8 cellular contexts compared by ENCODE assay signal in genomic region chr7:114922151-114922651, GRCh38. TPM values are rescaled to one million over a fixed set of nuclear protein-coding genes. Genes with fewer than 3 reads are reported as not detected.
DNase-seq lines count a peak whose midpoint lies in the region; ATAC-seq and TF ChIP-seq lines count a peak whose summit lies in the region.

No MANE protein-coding gene starts in this region.

- H3K27ac ChIP-seq in ascending aorta (peak overlapping the region; percentile 91 to 95), iPS-18a (ENCODE audit: low read length) (no peak overlapping the region)

- peaks cover 4 to 13% of the 10 kb centered on the region in 2 donors for H3K4me1 ChIP-seq in ascending aorta
- H3K4me1 ChIP-seq in iPS-18a (ENCODE audit: control insufficient read depth, low read depth, low read length): peaks cover 13% of the 10 kb centered on the region

- no peaks in the 10 kb centered on the region for H3K36me3 ChIP-seq in ascending aorta
- no peaks in the 10 kb centered on the region for H3K36me3 ChIP-seq in iPS-18a (ENCODE audit: control insufficient read depth, low read depth, low read length)

- H3K4me3 ChIP-seq in ascending aorta (peak overlapping the region; percentile 76 to 83), iPS-18a (ENCODE audit: low read length) (peak overlapping the region; percentile 77)

- TF ChIP-seq CTCF in ascending aorta (IDR thresholded peaks at IDR 0.05): peak in 1 of 3 experiments; percentile 17

- peak overlapping the region; percentile 74 for H3K9ac ChIP-seq in iPS-18a (ENCODE audit: low read length)

- TF ChIP-seq POLR2A in erythroblast (IDR thresholded peaks at IDR 0.05; ENCODE audit: low read length): no peak

- no peaks in the 10 kb centered on the region for H3K27me3 ChIP-seq in ascending aorta
- H3K27me3 ChIP-seq in iPS-18a (ENCODE audit: control insufficient read depth, insufficient read depth, low read length): peaks cover 11% of the 10 kb centered on the region

- DNase-seq in AG08395 (ENCODE audit: low spot score) (peak; percentile 75), T follicular helper cell (ENCODE audit: low read depth) (peak; percentile 37), ascending aorta (ENCODE audit: low spot score in 2 of 2) (peak; percentile 10 to 79), erythroblast (lab: John Stamatoyannopoulos, UW) (no peak)
- peak; percentile 52 to 62 for DNase-seq in stimulated activated CD4-positive, alpha-beta T cell treated with anti-CD3 and anti-CD28 coated beads, Interleukin-12 subunit alpha, Interleukin-12 subunit beta, amount 100 ng/mL, for 24 hours (ENCODE audit: low read depth in 2 of 2)

- H3K9me3 ChIP-seq in ascending aorta (no peaks in the 10 kb centered on the region), iPS-18a (ENCODE audit: control insufficient read depth, low read depth, low read length) (no peaks in the 10 kb centered on the region)

- ATAC-seq in GM19025 (IDR thresholded peaks at IDR 0.05; ENCODE audit: low read depth, unreplicated experiment) (peak; percentile 40), HG03175 (IDR thresholded peaks at IDR 0.05; ENCODE audit: unreplicated experiment) (peak; percentile 46)

- intact Hi-C loops in ascending aorta (cut with DNase I): loop anchor here (1.0 to 10.0 kb wide), 5 partner anchors 85 to 835 kb away; partner anchors contain the start of gene FOXP2

RNA-seq across cellular contexts. Expression of gene MDFIC, which starts 0.3 kb away (rescaled TPM):
- total RNA-seq in ascending aorta: 13.3 TPM

Comparison
In these comparisons a context has a peak if more than half of its experiments do, and no peak if none do; other contexts are left out.
1. DNase-seq: peak in AG08395 (single experiment), T follicular helper cell (single experiment), ascending aorta (2 of 2) and stimulated activated CD4-positive, alpha-beta T cell treated with anti-CD3 and anti-CD28 coated beads, Interleukin-12 subunit alpha, Interleukin-12 subunit beta, amount 100 ng/mL, for 24 hours (2 of 2); none in erythroblast (0 of 2).